8 cellular contexts compared by ENCODE assay signal in genomic region chr22:44026066-44026629, GRCh38. TPM values are rescaled to one million over a fixed set of nuclear protein-coding genes. Genes with fewer than 3 reads are reported as not detected.
DNase-seq lines count a peak whose midpoint lies in the region; ATAC-seq, FAIRE-seq and TF ChIP-seq lines count a peak whose summit lies in the region.

No MANE protein-coding gene starts in this region.

- no peaks in the 10 kb centered on the region for H3K36me3 ChIP-seq in gastroesophageal sphincter
- no peaks in the 10 kb centered on the region for H3K36me3 ChIP-seq in spleen

- POLR2A ChIA-PET in RWPE1 (lab: Yijun Ruan, JAX; ENCODE audit: low non-redundant PET) = no interaction called here

- TF ChIP-seq POLR2A in GM12891 (IDR thresholded peaks at IDR 0.05; ENCODE audit: low read depth, low read length) (no peak; the same call in 1 of the 2 replicates), gastroesophageal sphincter (IDR thresholded peaks at IDR 0.05) (no peak), spleen (IDR thresholded peaks at IDR 0.05) (no peak)

- CTCF ChIA-PET in RWPE1 (lab: Yijun Ruan, JAX) = no interaction called here

- H3K27me3 ChIP-seq in gastroesophageal sphincter (no peaks in the 10 kb centered on the region), spleen (replicated peaks in 1 of 7) (peaks cover 0 to 6% (median 0%) of the 10 kb centered on the region in 7 donors)

- intact Hi-C loops in spleen (cut with DNase I; ENCODE audit: low total_unique reads) = no loop called here

- peak overlapping the region in 1 of 2 donors; percentile 19 for H3K4me3 ChIP-seq in gastroesophageal sphincter
- peak overlapping the region in 7 of 8 donors; percentile 0 to 74 (median 16) for H3K4me3 ChIP-seq in spleen

- 81 to 87% methylated on average over 12 to 13 of the region's 17 CpGs for WGBS in gastroesophageal sphincter (ENCODE audit: low coverage in 1 of 2), 2 donors
- WGBS in spleen, 5 donors = 61 to 79% (median 69%) methylated on average over 17 of the region's 17 CpGs

- TF ChIP-seq CTCF in RWPE1 (conservative IDR thresholded peaks at IDR 0.05; ENCODE audit: low read depth) (no peak), gastroesophageal sphincter (IDR thresholded peaks at IDR 0.05) (no peak), spleen (IDR thresholded peaks at IDR 0.05 in 8 of 11, conservative IDR thresholded peaks at IDR 0.05 in 3 of 11) (no peak)

- FAIRE-seq in GM12891 (lab: Jason Lieb, UNC) = peak; percentile 78

- ATAC-seq in gastroesophageal sphincter = peak; percentile 14
- no peak for ATAC-seq in GM18873 (IDR thresholded peaks at IDR 0.05; ENCODE audit: low FRiP score, unreplicated experiment)

- no peaks in the 10 kb centered on the region for H3K9me3 ChIP-seq in gastroesophageal sphincter
- H3K9me3 ChIP-seq in spleen = no peaks in the 10 kb centered on the region

- peaks cover 0 to 84% (median 18%) of the 10 kb centered on the region in 3 donors for H3K4me1 ChIP-seq in gastroesophageal sphincter
- H3K4me1 ChIP-seq in spleen = peaks cover 27 to 89% (median 80%) of the 10 kb centered on the region in 6 donors

- TF ChIP-seq EP300 in gastroesophageal sphincter (IDR thresholded peaks at IDR 0.05) = no peak

- H3K27ac ChIP-seq in RWPE1 = peak overlapping the region; percentile 5; the same call in 1 of the 2 replicates
- H3K27ac ChIP-seq in gastroesophageal sphincter = peak overlapping the region; percentile 8 to 91 (median 87)
- H3K27ac ChIP-seq in spleen = peak overlapping the region; percentile 90 to 99 (median 94)

- DNase-seq in GM12891 (ENCODE audit: insufficient read length, low spot score) (no peak), RWPE1 (ENCODE audit: low spot score) (no peak), spleen (peak; percentile 83), NCI-H1930 (lab: John Stamatoyannopoulos, UW) (no peak), retina (no peak)
- DNase-seq in stimulated activated CD4-positive, alpha-beta T cell treated with anti-CD3 and anti-CD28 coated beads, Interleukin-4, amount 100 ng/mL, for 4 hours = no peak

TF ChIP-seq in GM12891, 5 proteins besides CTCF, POLR2A, EP300 and RAD21:
- TF ChIP-seq TAF1 (IDR thresholded peaks at IDR 0.05; ENCODE audit: low read depth, low read length) (no peak), POLR2AphosphoS5 (IDR thresholded peaks at IDR 0.05; ENCODE audit: low read depth, low read length) (peak; percentile 61; the same call in 1 of the 2 replicates), PAX5 (IDR thresholded peaks at IDR 0.05; ENCODE audit: insufficient read depth, low read length, severe bottlenecking) (no peak), SPI1 (IDR thresholded peaks at IDR 0.05; ENCODE audit: low read depth, low read length) (no peak), POU2F2 (IDR thresholded peaks at IDR 0.05; ENCODE audit: low read depth, low read length) (no peak)

RNA-seq across cellular contexts. Expression of gene PARVB, which starts 2.0 kb away (rescaled TPM):
- 190 TPM for polyA plus RNA-seq in GM12891 (2012; ENCODE audit: low read depth, missing spikeins)
- 10 to 100 TPM; 32.1 to 61.9 (median 41.9) TPM for total RNA-seq in gastroesophageal sphincter
- total RNA-seq in spleen = 10 to 100 TPM; 32.5 to 61.9 (median 57.1) TPM
- polyA plus RNA-seq in spleen = 10 to 100 TPM; 24.0 to 40.5 (median 37.7) TPM

Comparison
In these comparisons a context has a peak if more than half of its experiments do, and no peak if none do; other contexts are left out.
1. H3K27ac ChIP-seq: peak in every context shown above with its lines; median percentile 94 in spleen; 87 in gastroesophageal sphincter; 5 in RWPE1.